15 cellular contexts compared by ENCODE assay signal in genomic region chr12:50615534-50616296, GRCh38.
DNase-seq lines count a peak whose midpoint lies in the region; ATAC-seq and TF ChIP-seq lines count a peak whose summit lies in the region.
"Had no signal": no experiment of that assay in that cellular context is flagged by ENCODE, and none has a peak within 500 bp of the region (broad histone marks: within the 10 kb centered on the region; RNA-seq: fewer than 3 reads in every experiment).

No MANE protein-coding gene starts in this region.

- no peak for DNase-seq in activated T-cell treated with anti-CD3 and anti-CD28 coated beads, Interleukin-2, amount 50 U/mL, for 72 hours
- DNase-seq in activated T-cell treated with anti-CD3 and anti-CD28 coated beads, Interleukin-2, amount 50 U/mL, for 4 hours, result no peak
- DNase-seq in WTC11 (ENCODE audit: low spot score), result no peak
- no peak for DNase-seq in smooth muscle cell (lab: John Stamatoyannopoulos, UW; ENCODE audit: unreplicated experiment)
- no peak for DNase-seq in SKM-1 treated with dmso at 0.1 percent for 144 hours (lab: John Stamatoyannopoulos, UW; ENCODE audit: unreplicated experiment)
- no peak for DNase-seq in NCI-H2081 treated with DMSO at 0.1 percent for 48 hours (lab: John Stamatoyannopoulos, UW)
- DNase-seq: activated naive CD4-positive, alpha-beta T cell treated with anti-CD3 and anti-CD28 coated beads, Interleukin-2, amount 50 U/mL, for 16 hours; NCI-H187 treated with DMSO at 0.1 percent for 48 hours; NCI-H774; nucleus accumbens; WERI-Rb-1 had no signal

- no peaks in the 10 kb centered on the region for H3K27me3 Mint-ChIP-seq in activated T-cell treated with anti-CD3 and anti-CD28 coated beads, Interleukin-2, amount 50 U/mL, for 72 hours (ENCODE audit: low read depth)
- no peaks in the 10 kb centered on the region for H3K27me3 Mint-ChIP-seq in activated T-cell treated with anti-CD3 and anti-CD28 coated beads, Interleukin-2, amount 50 U/mL, for 4 hours (ENCODE audit: low read depth)
- no peaks in the 10 kb centered on the region for H3K27me3 Mint-ChIP-seq in WTC11 (ENCODE audit: low read depth)
- H3K27me3 Mint-ChIP-seq: memory B cell had no signal

- H3F3A ChIP-seq in smooth muscle cell (ENCODE audit: low read depth), result peaks cover 28% of the 10 kb centered on the region

- no peak for ATAC-seq in activated T-cell treated with anti-CD3 and anti-CD28 coated beads, Interleukin-2, amount 50 U/mL, for 72 hours (replicated peaks in 1 of 2)
- ATAC-seq in activated T-cell treated with anti-CD3 and anti-CD28 coated beads, Interleukin-2, amount 50 U/mL, for 4 hours, result no peak
- ATAC-seq in WTC11 (no peak), esophagus mucosa (peak; percentile 67), HG03432 (IDR thresholded peaks at IDR 0.05; ENCODE audit: unreplicated experiment) (no peak)
- ATAC-seq: Right ventricle myocardium inferior had no signal

- H3K4me1 Mint-ChIP-seq in activated T-cell treated with anti-CD3 and anti-CD28 coated beads, Interleukin-2, amount 50 U/mL, for 72 hours (ENCODE audit: low read depth), result peaks cover 25% of the 10 kb centered on the region
- H3K4me1 Mint-ChIP-seq in activated T-cell treated with anti-CD3 and anti-CD28 coated beads, Interleukin-2, amount 50 U/mL, for 4 hours (ENCODE audit: low read depth), result peaks cover 32% of the 10 kb centered on the region
- H3K4me1 Mint-ChIP-seq in WTC11, result peaks cover 24% of the 10 kb centered on the region

- no peaks in the 10 kb centered on the region for H3K9me3 Mint-ChIP-seq in activated T-cell treated with anti-CD3 and anti-CD28 coated beads, Interleukin-2, amount 50 U/mL, for 72 hours
- no peaks in the 10 kb centered on the region for H3K9me3 Mint-ChIP-seq in activated T-cell treated with anti-CD3 and anti-CD28 coated beads, Interleukin-2, amount 50 U/mL, for 4 hours
- H3K9me3 Mint-ChIP-seq in WTC11, result no peaks in the 10 kb centered on the region
- H3K9me3 Mint-ChIP-seq: memory B cell had no signal

- POLR2A ChIA-PET in WTC11 (lab: Charles Lee), result no interaction called here

- CTCF ChIA-PET in WTC11 (lab: Charles Lee), result interaction anchor here (0.6 to 1.4 kb wide), 3 partner anchors 22 to 111 kb away, joined by 3 to 5 read pairs (median 3); partner anchors contain the start of gene DIP2B

- no peak overlapping the region for H3K4me3 ChIP-seq in smooth muscle cell

- H3K4me2 ChIP-seq in smooth muscle cell, result peak overlapping the region; percentile 61

- H3K9me3 ChIP-seq in smooth muscle cell (replicated peaks; ENCODE audit: low read depth), result no peaks in the 10 kb centered on the region

- H3K79me2 ChIP-seq in smooth muscle cell (ENCODE audit: low read depth), result peaks cover 25% of the 10 kb centered on the region

- H3K36me3 Mint-ChIP-seq in activated T-cell treated with anti-CD3 and anti-CD28 coated beads, Interleukin-2, amount 50 U/mL, for 72 hours (ENCODE audit: insufficient read depth in 2 of 2), result no peaks in the 10 kb centered on the region
- H3K36me3 Mint-ChIP-seq in activated T-cell treated with anti-CD3 and anti-CD28 coated beads, Interleukin-2, amount 50 U/mL, for 4 hours (ENCODE audit: insufficient read depth), result peaks cover 1% of the 10 kb centered on the region
- H3K36me3 Mint-ChIP-seq in WTC11, result no peaks in the 10 kb centered on the region

- peak overlapping the region; percentile 78 for H3K9ac ChIP-seq in smooth muscle cell (ENCODE audit: low read depth)

- H3K27ac ChIP-seq in smooth muscle cell (ENCODE audit: low read depth), result peak overlapping the region; percentile 97
- H3K27ac ChIP-seq: WERI-Rb-1 had no signal

- H3K27me3 ChIP-seq in smooth muscle cell (ENCODE audit: low read depth), result no peaks in the 10 kb centered on the region

- no peaks in the 10 kb centered on the region for H3K36me3 ChIP-seq in smooth muscle cell (ENCODE audit: low read depth)
- H3K36me3 ChIP-seq: WERI-Rb-1 had no signal

- peak overlapping the region; percentile 21 for H3K27ac Mint-ChIP-seq in activated T-cell treated with anti-CD3 and anti-CD28 coated beads, Interleukin-2, amount 50 U/mL, for 72 hours
- H3K27ac Mint-ChIP-seq in WTC11, result peak overlapping the region; percentile 78; the same call in 1 of the 2 replicates

- no peaks in the 10 kb centered on the region for H4K20me1 ChIP-seq in smooth muscle cell (ENCODE audit: low read depth)

- 69% methylated on average over 5 of the region's 5 CpGs for WGBS in smooth muscle cell (ENCODE audit: low lambda C conversion rate)

- H3K4me3 Mint-ChIP-seq in activated T-cell treated with anti-CD3 and anti-CD28 coated beads, Interleukin-2, amount 50 U/mL, for 72 hours, result no peak overlapping the region
- H3K4me3 Mint-ChIP-seq in activated T-cell treated with anti-CD3 and anti-CD28 coated beads, Interleukin-2, amount 50 U/mL, for 4 hours, result no peak overlapping the region
- no peak overlapping the region for H3K4me3 Mint-ChIP-seq in WTC11
- H3K4me3 Mint-ChIP-seq: memory B cell had no signal

- peaks cover 52% of the 10 kb centered on the region for H3K4me1 ChIP-seq in smooth muscle cell (ENCODE audit: low read depth)

- no peak overlapping the region for H2AFZ ChIP-seq in smooth muscle cell (ENCODE audit: low read depth)

- no peak for TF ChIP-seq CTCF in WTC11 (IDR thresholded peaks at IDR 0.05)
- no peak for TF ChIP-seq CTCF in smooth muscle cell (IDR thresholded peaks at IDR 0.05; ENCODE audit: borderline replicate concordance, insufficient read depth, poor library complexity, severe bottlenecking)

TF ChIP-seq in WTC11, 78 proteins besides CTCF, POLR2A, EP300 and RAD21:
- TF ChIP-seq SOX15 (CRISPR knock-in tag; IDR thresholded peaks at IDR 0.05) (no peak), PRDM15 (CRISPR knock-in tag; IDR thresholded peaks at IDR 0.05) (no peak), USF1 (CRISPR knock-in tag; IDR thresholded peaks at IDR 0.05) (no peak), OVOL2 (CRISPR knock-in tag; IDR thresholded peaks at IDR 0.05; ENCODE audit: borderline replicate concordance) (no peak), ZBTB43 (CRISPR knock-in tag; IDR thresholded peaks at IDR 0.05) (no peak), E2F5 (CRISPR knock-in tag; IDR thresholded peaks at IDR 0.05) (no peak), IRF2 (CRISPR knock-in tag; IDR thresholded peaks at IDR 0.05; ENCODE audit: borderline replicate concordance, low read depth) (no peak), ZNF219 (CRISPR knock-in tag; IDR thresholded peaks at IDR 0.05; ENCODE audit: borderline replicate concordance) (no peak), CBFB (CRISPR knock-in tag; IDR thresholded peaks at IDR 0.05; ENCODE audit: low read depth) (no peak), TP53 (CRISPR knock-in tag; IDR thresholded peaks at IDR 0.05) (no peak), ZBTB21 (CRISPR knock-in tag; IDR thresholded peaks at IDR 0.05; ENCODE audit: borderline replicate concordance) (no peak), TEAD4 (CRISPR knock-in tag; IDR thresholded peaks at IDR 0.05) (no peak)
